ENCODE assay signal across 2 cellular contexts in genomic region chr6:36618366-36619355, GRCh38.
TF ChIP-seq lines count a peak whose summit lies in the region.

No MANE protein-coding gene starts in this region.

TF ChIP-seq in GM12891, 5 proteins besides CTCF, POLR2A, EP300 and RAD21:
- TF ChIP-seq SPI1 (IDR thresholded peaks at IDR 0.05; ENCODE audit: low read depth, low read length) (peak; percentile 93), POU2F2 (IDR thresholded peaks at IDR 0.05; ENCODE audit: low read depth, low read length) (no peak)

TF ChIP-seq in K562, 482 proteins besides CTCF, POLR2A, EP300 and RAD21:
- TF ChIP-seq SOX6 (IDR thresholded peaks at IDR 0.05), result peak; percentile 95
- peak; percentile 66; the same call in 1 of the 2 replicates for TF ChIP-seq DPF2 (IDR thresholded peaks at IDR 0.05)
- TF ChIP-seq FOXK1 (CRISPR knock-in tag; IDR thresholded peaks at IDR 0.05; ENCODE audit: borderline replicate concordance), result no peak
- TF ChIP-seq ATF7 (IDR thresholded peaks at IDR 0.05), result peak; percentile 48; the same call in 1 of the 2 replicates
- TF ChIP-seq MTA3 (IDR thresholded peaks at IDR 0.05; ENCODE audit: borderline replicate concordance), result 0 out of 2 replicates have a peak, but pooled peaks have one; percentile 55
- 0 out of 2 replicates have a peak, but pooled peaks have one; percentile 28 for TF ChIP-seq GABPA (tag; conservative IDR thresholded peaks at IDR 0.05; ENCODE audit: low read depth)
- TF ChIP-seq ZNF449 (CRISPR knock-in tag; IDR thresholded peaks at IDR 0.05), result 0 out of 2 replicates have a peak, but pooled peaks have one; percentile 49
- TF ChIP-seq SMAD4 (CRISPR knock-in tag; conservative IDR thresholded peaks at IDR 0.05), result 0 out of 2 replicates have a peak, but pooled peaks have one; percentile 34
- peak; percentile 100 for TF ChIP-seq SPI1 (IDR thresholded peaks at IDR 0.05; ENCODE audit: borderline replicate concordance, low read depth, low read length)
- peak; percentile 48; the same call in 1 of the 2 replicates for TF ChIP-seq SP1 (CRISPR knock-in tag; IDR thresholded peaks at IDR 0.05)
- no peak for TF ChIP-seq ZNF24 (IDR thresholded peaks at IDR 0.05)
- TF ChIP-seq ARID1B (IDR thresholded peaks at IDR 0.05), result peak; percentile 69
- TF ChIP-seq SMARCC2 (IDR thresholded peaks at IDR 0.05; ENCODE audit: low read depth), result peak; percentile 55; the same call in 1 of the 2 replicates
- TF ChIP-seq AFF1 (IDR thresholded peaks at IDR 0.05; ENCODE audit: low read depth in 1 of 2, partially characterized antibody in 2 of 2), result peak in 1 of 2 experiments; percentile 26
- peak; percentile 67; the same call in 1 of the 2 replicates for TF ChIP-seq ZEB2 (IDR thresholded peaks at IDR 0.05)
- TF ChIP-seq TCF3 (CRISPR knock-in tag; IDR thresholded peaks at IDR 0.05), result peak; percentile 34
- TF ChIP-seq ZNF75A (CRISPR knock-in tag; IDR thresholded peaks at IDR 0.05), result 0 out of 2 replicates have a peak, but pooled peaks have one; percentile 48
- TF ChIP-seq ZFX (CRISPR knock-in tag; IDR thresholded peaks at IDR 0.05), result peak; percentile 24; the same call in 1 of the 2 replicates
- 0 out of 2 replicates have a peak, but pooled peaks have one; percentile 24 for TF ChIP-seq ARID3A (IDR thresholded peaks at IDR 0.05; ENCODE audit: borderline replicate concordance, low read depth, low read length)
- TF ChIP-seq KLF16 (IDR thresholded peaks at IDR 0.05), result peak; percentile 28; the same call in 1 of the 2 replicates
- TF ChIP-seq JUNB (CRISPR knock-in tag; conservative IDR thresholded peaks at IDR 0.05), result no peak
- TF ChIP-seq MITF (IDR thresholded peaks at IDR 0.05), result no peak
- peak; percentile 64 for TF ChIP-seq ZNF316 (IDR thresholded peaks at IDR 0.05)
- peak; percentile 37 for TF ChIP-seq MAFF (IDR thresholded peaks at IDR 0.05; ENCODE audit: low read length)
- TF ChIP-seq HES1 (IDR thresholded peaks at IDR 0.05; ENCODE audit: low read depth), result peak; percentile 64
- no peak for TF ChIP-seq NR2C1 (IDR thresholded peaks at IDR 0.05)
- peak; percentile 72; the same call in 1 of the 2 replicates for TF ChIP-seq NR2C1 (tag; IDR thresholded peaks at IDR 0.05)
- TF ChIP-seq XRCC5 (IDR thresholded peaks at IDR 0.05; ENCODE audit: low read depth, low read length), result no peak
- TF ChIP-seq DEAF1 (CRISPR knock-in tag; IDR thresholded peaks at IDR 0.05), result peak; percentile 25; the same call in 1 of the 2 replicates
- no peak for TF ChIP-seq NR2C2 (CRISPR knock-in tag; IDR thresholded peaks at IDR 0.05)
- TF ChIP-seq NR2C2 (tag; IDR thresholded peaks at IDR 0.05), result peak; percentile 49; the same call in 1 of the 2 replicates
- no peak for TF ChIP-seq MED1 (CRISPR knock-in tag; IDR thresholded peaks at IDR 0.05; ENCODE audit: borderline replicate concordance)
- peak; percentile 58; the same call in 1 of the 2 replicates for TF ChIP-seq CXXC5 (CRISPR knock-in tag; IDR thresholded peaks at IDR 0.05)
- no peak for TF ChIP-seq TAF7 (tag; IDR thresholded peaks at IDR 0.05)
- TF ChIP-seq ZNF431 (CRISPR knock-in tag; IDR thresholded peaks at IDR 0.05), result no peak
- TF ChIP-seq TOE1 (IDR thresholded peaks at IDR 0.05; ENCODE audit: borderline replicate concordance), result no peak
- TF ChIP-seq TOE1 (CRISPR knock-in tag; IDR thresholded peaks at IDR 0.05; ENCODE audit: borderline replicate concordance, low read depth), result no peak
- peak; percentile 46 for TF ChIP-seq CBFA2T3 (IDR thresholded peaks at IDR 0.05)
- TF ChIP-seq SMAD3 (CRISPR knock-in tag; conservative IDR thresholded peaks at IDR 0.05), result 0 out of 2 replicates have a peak, but pooled peaks have one; percentile 18
- 0 out of 2 replicates have a peak, but pooled peaks have one; percentile 11 for TF ChIP-seq FOSL1 (tag; conservative IDR thresholded peaks at IDR 0.05)
- no peak for TF ChIP-seq POLR2H (tag; IDR thresholded peaks at IDR 0.05; ENCODE audit: low read depth)
- TF ChIP-seq SMARCA4 (IDR thresholded peaks at IDR 0.05), result peak; percentile 67; the same call in 1 of the 2 replicates
- peak; percentile 31 for TF ChIP-seq MAFK (IDR thresholded peaks at IDR 0.05; ENCODE audit: low read length)
- 0 out of 2 replicates have a peak, but pooled peaks have one; percentile 25 for TF ChIP-seq ZNF766 (CRISPR knock-in tag; conservative IDR thresholded peaks at IDR 0.05)
- TF ChIP-seq MTA1 (IDR thresholded peaks at IDR 0.05; ENCODE audit: borderline replicate concordance), result peak; percentile 66; the same call in 1 of the 2 replicates
- 0 out of 2 replicates have a peak, but pooled peaks have one; percentile 40 for TF ChIP-seq HMBOX1 (IDR thresholded peaks at IDR 0.05)
- peak; percentile 64 for TF ChIP-seq C11orf30 (IDR thresholded peaks at IDR 0.05; ENCODE audit: low read depth)
- TF ChIP-seq GATA2 (CRISPR knock-in tag; IDR thresholded peaks at IDR 0.05), result 0 out of 2 replicates have a peak, but pooled peaks have one; percentile 33
- TF ChIP-seq RCOR1 (IDR thresholded peaks at IDR 0.05; ENCODE audit: borderline replicate concordance in 1 of 2, low read depth in 2 of 2, low read length in 2 of 2), result peak in 1 of 2 experiments; percentile 73; a peak in 3 of 4 replicates
- peak; percentile 40; the same call in 1 of the 2 replicates for TF ChIP-seq TEAD4 (IDR thresholded peaks at IDR 0.05; ENCODE audit: low read length)
- no peak for TF ChIP-seq TEAD4 (CRISPR knock-in tag; IDR thresholded peaks at IDR 0.05; ENCODE audit: borderline replicate concordance)
- peak; percentile 92 for TF ChIP-seq CTBP1 (IDR thresholded peaks at IDR 0.05; ENCODE audit: borderline replicate concordance)
- 0 out of 2 replicates have a peak, but pooled peaks have one; percentile 5 for TF ChIP-seq CBFA2T2 (conservative IDR thresholded peaks at IDR 0.05)
- TF ChIP-seq BRF2 (IDR thresholded peaks at IDR 0.05; ENCODE audit: borderline replicate concordance, insufficient read depth, insufficient read length), result no peak
- TF ChIP-seq MAFG (tag; conservative IDR thresholded peaks at IDR 0.05), result peak; percentile 60; the same call in 1 of the 2 replicates
- peak; percentile 85; the same call in 1 of the 2 replicates for TF ChIP-seq SMARCE1 (IDR thresholded peaks at IDR 0.05)
- 0 out of 4 replicates have a peak, but pooled peaks of 1 of the 2 experiments have one; percentile 8 for TF ChIP-seq MLX (CRISPR knock-in tag; conservative IDR thresholded peaks at IDR 0.05)
- peak; percentile 99 for TF ChIP-seq ESRRA (IDR thresholded peaks at IDR 0.05; ENCODE audit: borderline replicate concordance, low read depth)
